27 cellular contexts compared by ENCODE assay signal in genomic region chrX:30301203-30301602, GRCh38. TPM values are rescaled to one million over a fixed set of nuclear protein-coding genes. Genes with fewer than 3 reads are reported as not detected.
"Had no signal": no experiment of that assay in that cellular context is flagged by ENCODE, and none has a peak within 500 bp of the region (broad histone marks: within the 10 kb centered on the region; RNA-seq: fewer than 3 reads in every experiment).

No MANE protein-coding gene starts in this region.

- H3K36me3 ChIP-seq: brain microvascular endothelial cell had no signal

- H3K4me3 ChIP-seq: PC-9 had no signal

- H3K27me3 ChIP-seq: brain microvascular endothelial cell had no signal

- H3K9me3 Mint-ChIP-seq: activated CD4-positive, alpha-beta memory T cell treated with anti-CD3 and anti-CD28 coated beads for 36 hours; activated CD4-positive, alpha-beta T cell treated with anti-CD3 and anti-CD28 coated beads, Interleukin-2, amount 10 ng/mL, durations not matched to agents 7 days and 5 days; activated naive CD4-positive, alpha-beta T cell treated with anti-CD3 and anti-CD28 coated beads for 36 hours; activated T-helper 17 cell treated with anti-CD3 and anti-CD28 coated beads, Interleukin-2, amount 50 U/mL, for 72 hours; T-cell had no signal

- DNase-seq: activated CD4-positive, alpha-beta memory T cell treated with anti-CD3 and anti-CD28 coated beads for 36 hours; activated CD4-positive, alpha-beta T cell treated with anti-CD3 and anti-CD28 coated beads, Interleukin-2, amount 10 ng/mL, durations not matched to agents 7 days and 5 days; activated CD4-positive, CD25-positive, alpha-beta regulatory T cell; activated CD8-positive, alpha-beta memory T cell treated with anti-CD3 and anti-CD28 coated beads for 24 hours; activated gamma-delta T cell; activated naive CD4-positive, alpha-beta T cell treated with anti-CD3 and anti-CD28 coated beads for 36 hours; activated T-cell treated with anti-CD3 and anti-CD28 coated beads, Interleukin-2, amount 50 U/mL, for 48 hours; Kasumi-1; KBM-7; NCI-H1048; NCI-H146; NCI-H187 treated with DMSO at 0.1 percent for 48 hours; NCI-H2081 treated with DMSO at 0.1 percent for 48 hours; NCI-H2171 treated with DMSO at 0.1 percent for 48 hours; NCI-H226; NCI-H526 treated with DMSO at 0.1 percent for 48 hours; SIG-M5; T-cell; T-helper 2 cell; T1000 had no signal

- H3K4me1 Mint-ChIP-seq: activated CD4-positive, alpha-beta T cell treated with anti-CD3 and anti-CD28 coated beads, Interleukin-2, amount 10 ng/mL, durations not matched to agents 7 days and 5 days; activated T-helper 17 cell treated with anti-CD3 and anti-CD28 coated beads, Interleukin-2, amount 50 U/mL, for 72 hours; T-cell had no signal

- H3K36me3 Mint-ChIP-seq: activated CD4-positive, alpha-beta memory T cell treated with anti-CD3 and anti-CD28 coated beads for 36 hours; activated naive CD8-positive, alpha-beta T cell; T-cell had no signal

- H3K4me3 Mint-ChIP-seq: activated CD4-positive, alpha-beta memory T cell treated with anti-CD3 and anti-CD28 coated beads for 36 hours; activated CD4-positive, alpha-beta T cell treated with anti-CD3 and anti-CD28 coated beads, Interleukin-2, amount 10 ng/mL, durations not matched to agents 7 days and 5 days; activated naive CD4-positive, alpha-beta T cell treated with anti-CD3 and anti-CD28 coated beads for 36 hours; activated naive CD8-positive, alpha-beta T cell; activated T-helper 17 cell treated with anti-CD3 and anti-CD28 coated beads, Interleukin-2, amount 50 U/mL, for 72 hours; T-cell had no signal

- ATAC-seq: activated T-helper 17 cell treated with anti-CD3 and anti-CD28 coated beads, Interleukin-2, amount 50 U/mL, for 72 hours; T-cell had no signal

- H3K27ac Mint-ChIP-seq: activated CD4-positive, alpha-beta memory T cell treated with anti-CD3 and anti-CD28 coated beads for 36 hours; activated CD4-positive, alpha-beta T cell treated with anti-CD3 and anti-CD28 coated beads, Interleukin-2, amount 10 ng/mL, durations not matched to agents 7 days and 5 days; activated naive CD4-positive, alpha-beta T cell treated with anti-CD3 and anti-CD28 coated beads for 36 hours; activated naive CD8-positive, alpha-beta T cell; activated T-helper 17 cell treated with anti-CD3 and anti-CD28 coated beads, Interleukin-2, amount 50 U/mL, for 72 hours; T-cell had no signal

- H3K27ac ChIP-seq: brain microvascular endothelial cell, PC-9 had no signal

- H3K27me3 Mint-ChIP-seq: activated CD4-positive, alpha-beta memory T cell treated with anti-CD3 and anti-CD28 coated beads for 36 hours; activated naive CD8-positive, alpha-beta T cell; activated T-helper 17 cell treated with anti-CD3 and anti-CD28 coated beads, Interleukin-2, amount 50 U/mL, for 72 hours had no signal

RNA-seq across cellular contexts. Expression of gene NR0B1, which starts 8.0 kb away (rescaled TPM):
- total RNA-seq: activated CD4-positive, alpha-beta memory T cell treated with anti-CD3 and anti-CD28 coated beads for 36 hours; activated CD4-positive, alpha-beta T cell treated with anti-CD3 and anti-CD28 coated beads, Interleukin-2, amount 10 ng/mL, durations not matched to agents 7 days and 5 days; activated naive CD4-positive, alpha-beta T cell treated with anti-CD3 and anti-CD28 coated beads for 36 hours; activated T-helper 17 cell treated with anti-CD3 and anti-CD28 coated beads, Interleukin-2, amount 50 U/mL, for 72 hours; cardiac septum; T-cell had no signal

RNA-seq across cellular contexts. Expression of gene MAGEB1, which starts 54.3 kb away (rescaled TPM):
- total RNA-seq: activated CD4-positive, alpha-beta memory T cell treated with anti-CD3 and anti-CD28 coated beads for 36 hours; activated CD4-positive, alpha-beta T cell treated with anti-CD3 and anti-CD28 coated beads, Interleukin-2, amount 10 ng/mL, durations not matched to agents 7 days and 5 days; activated naive CD4-positive, alpha-beta T cell treated with anti-CD3 and anti-CD28 coated beads for 36 hours; activated T-helper 17 cell treated with anti-CD3 and anti-CD28 coated beads, Interleukin-2, amount 50 U/mL, for 72 hours; cardiac septum; NCI-H460; PC-9; T-cell had no signal

RNA-seq across cellular contexts. Expression of gene MAGEB4, which starts 59.4 kb away (rescaled TPM):
- total RNA-seq: activated CD4-positive, alpha-beta memory T cell treated with anti-CD3 and anti-CD28 coated beads for 36 hours; activated CD4-positive, alpha-beta T cell treated with anti-CD3 and anti-CD28 coated beads, Interleukin-2, amount 10 ng/mL, durations not matched to agents 7 days and 5 days; activated naive CD4-positive, alpha-beta T cell treated with anti-CD3 and anti-CD28 coated beads for 36 hours; activated T-helper 17 cell treated with anti-CD3 and anti-CD28 coated beads, Interleukin-2, amount 50 U/mL, for 72 hours; cardiac septum; NCI-H460; PC-9; RPMI7951; T-cell had no signal
